ENCODE assay signal across 30 cellular contexts in the genomic region with DNA sequence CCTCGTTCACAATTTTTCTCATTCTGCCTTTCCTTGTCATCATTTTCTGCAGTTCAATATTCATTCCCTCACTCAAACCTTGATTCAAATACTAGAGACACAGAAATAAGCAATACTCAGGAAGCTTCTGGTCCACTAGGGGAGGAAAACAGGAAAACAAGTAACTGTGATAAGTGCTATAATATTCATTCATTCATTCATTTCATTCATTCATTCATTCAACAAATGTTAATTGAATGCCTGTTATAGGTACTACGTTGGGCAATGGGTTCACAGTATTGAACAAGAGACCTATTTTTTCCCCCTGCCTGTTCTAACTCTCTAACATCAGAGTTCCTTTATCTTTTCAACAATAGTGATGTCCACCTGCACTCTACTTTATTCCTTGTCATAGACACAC.
"Had no signal": no experiment of that assay in that cellular context is flagged by ENCODE, and none has a peak within 500 bp of the region (broad histone marks: within the 10 kb centered on the region; RNA-seq: fewer than 3 reads in every experiment).

No MANE protein-coding gene starts in this region.

- H3K9me3 ChIP-seq: ascending aorta, body of pancreas, breast epithelium had no signal

- FAIRE-seq: TTC549 had no signal

- H3K27ac ChIP-seq: ascending aorta, body of pancreas, brain microvascular endothelial cell, breast epithelium, VCaP had no signal

- H3K4me3 ChIP-seq: ascending aorta, body of pancreas, breast epithelium had no signal

- H3K4me1 ChIP-seq: ascending aorta, body of pancreas, breast epithelium had no signal

- H3K27me3 ChIP-seq: ascending aorta, body of pancreas, brain microvascular endothelial cell had no signal

- ATAC-seq: activated CD8-positive, alpha-beta T cell treated with anti-CD3 and anti-CD28 coated beads for 36 hours; activated naive CD8-positive, alpha-beta T cell treated with anti-CD3 and anti-CD28 coated beads, Interleukin-2, amount 50 U/mL, for 24 hours; activated T-cell treated with anti-CD3 and anti-CD28 coated beads, Interleukin-2, amount 50 U/mL, for 4 hours; activated T-cell treated with anti-CD3 and anti-CD28 coated beads, Interleukin-2, amount 50 U/mL, for 72 hours; activated T-helper 17 cell treated with anti-CD3 and anti-CD28 coated beads, Interleukin-2, amount 50 U/mL, for 72 hours; body of pancreas had no signal

- H3K36me3 ChIP-seq: ascending aorta, brain microvascular endothelial cell, breast epithelium had no signal

- DNase-seq: activated B cell treated with CpG ODN at 0.5 μM for 24 hours; activated CD4-positive, alpha-beta memory T cell treated with anti-CD3 and anti-CD28 coated beads for 36 hours; activated CD4-positive, alpha-beta T cell treated with anti-CD3 and anti-CD28 coated beads for 4 hours; activated CD4-positive, alpha-beta T cell treated with anti-CD3 and anti-CD28 coated beads, Interleukin-2, amount 10 ng/mL, durations not matched to agents 24 days and 14 days; activated CD4-positive, alpha-beta T cell treated with anti-CD3 and anti-CD28 coated beads, Interleukin-2, amount 50 U/mL, for 1 hour; activated CD4-positive, alpha-beta T cell treated with anti-CD3 and anti-CD28 coated beads, Interleukin-2, amount 50 U/mL, for 4 hours; activated CD4-positive, CD25-positive, alpha-beta regulatory T cell treated with anti-CD3 and anti-CD28 coated beads, Interleukin-2, amount 50 U/mL, for 72 hours; activated CD8-positive, alpha-beta memory T cell treated with anti-CD3 and anti-CD28 coated beads, Interleukin-2, amount 50 U/mL, for 4 hours; activated CD8-positive, alpha-beta T cell treated with anti-CD3 and anti-CD28 coated beads for 36 hours; activated gamma-delta T cell; activated naive CD4-positive, alpha-beta T cell treated with anti-CD3 and anti-CD28 coated beads, Interleukin-2, amount 10 ng/mL, durations not matched to agents 7 days and 5 days; activated naive CD4-positive, alpha-beta T cell treated with Interleukin-2 at 50 U/mL for 16 hours; activated naive CD8-positive, alpha-beta T cell treated with anti-CD3 and anti-CD28 coated beads, Interleukin-2, amount 10 ng/mL, durations not matched to agents 7 days and 5 days; activated naive CD8-positive, alpha-beta T cell treated with anti-CD3 and anti-CD28 coated beads, Interleukin-2, amount 50 U/mL, for 24 hours; activated T-cell treated with anti-CD3 and anti-CD28 coated beads for 4 hours; activated T-cell treated with anti-CD3 and anti-CD28 coated beads, Interleukin-2, amount 50 U/mL, for 1 hour; activated T-cell treated with anti-CD3 and anti-CD28 coated beads, Interleukin-2, amount 50 U/mL, for 4 hours; activated T-cell treated with anti-CD3 and anti-CD28 coated beads, Interleukin-2, amount 50 U/mL, for 72 hours; amygdala; anterior cingulate cortex; body of pancreas; brain microvascular endothelial cell; central memory CD4-positive, alpha-beta T cell; T-helper 2 cell; T-helper 9 cell had no signal
